In the genomic region with DNA sequence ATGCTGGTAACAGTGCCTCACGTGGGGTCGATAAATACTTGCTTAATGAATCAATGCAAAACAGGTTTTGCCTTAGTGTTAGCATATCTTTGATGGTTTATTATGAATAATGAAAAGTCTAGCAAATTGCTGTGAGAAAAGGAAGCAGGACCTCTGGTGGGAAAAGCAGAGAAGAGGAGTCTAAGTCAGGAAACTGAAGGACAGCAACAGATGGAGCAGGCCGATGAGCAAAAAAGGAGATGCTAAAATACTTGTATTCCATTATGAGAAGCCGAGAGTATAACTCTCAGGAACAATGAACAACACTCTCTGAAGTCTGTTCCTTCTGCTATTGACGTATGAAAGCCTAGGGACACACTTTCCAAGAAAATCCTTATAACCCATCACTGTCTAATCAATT, we compare ENCODE assay signal across 11 cellular contexts.
"Had no signal": no experiment of that assay in that cellular context is flagged by ENCODE, and none has a peak within 500 bp of the region (broad histone marks: within the 10 kb centered on the region; RNA-seq: fewer than 3 reads in every experiment).

No MANE protein-coding gene starts in this region.

- H3K4me3 ChIP-seq: GM23248, HAP-1 had no signal

- H3K36me3 ChIP-seq: HAP-1 had no signal

- H3K27ac ChIP-seq: GM23248, HL-60, KMS-11 had no signal

- H3K27me3 Mint-ChIP-seq: IgD-negative memory B cell had no signal

- DNase-seq: GM23248, GOT3, H7, HFFc6, KBM-7 had no signal

- H3K9me3 ChIP-seq: HAP-1 had no signal

- H3K27ac Mint-ChIP-seq: HFFc6, IgD-negative memory B cell had no signal

- ATAC-seq: HCT116, HepG2 had no signal

- H3K4me3 Mint-ChIP-seq: HFFc6, IgD-negative memory B cell had no signal

- H3K4me1 Mint-ChIP-seq: IgD-negative memory B cell had no signal

- H3K4me1 ChIP-seq: HAP-1 had no signal
